1 cellular context compared by ENCODE assay signal in genomic region chr14:96393292-96393691, GRCh38.
TF ChIP-seq lines count a peak whose summit lies in the region.

No MANE protein-coding gene starts in this region.

TF ChIP-seq in K562, 482 proteins besides CTCF, POLR2A, EP300 and RAD21:
- no peak for TF ChIP-seq DNMT1 (IDR thresholded peaks at IDR 0.05)
- no peak for TF ChIP-seq MAZ (CRISPR knock-in tag; conservative IDR thresholded peaks at IDR 0.05 in 1 of 2, IDR thresholded peaks at IDR 0.05 in 1 of 2)
- TF ChIP-seq RBBP5 (IDR thresholded peaks at IDR 0.05; ENCODE audit: borderline replicate concordance, insufficient read depth, low read length, poor library complexity, severe bottlenecking), result no peak
- TF ChIP-seq ZNF395 (CRISPR knock-in tag; IDR thresholded peaks at IDR 0.05), result no peak
- TF ChIP-seq POLR3G (IDR thresholded peaks at IDR 0.05; ENCODE audit: extremely low read depth, insufficient read length, insufficient replicate concordance), result no peak
- no peak for TF ChIP-seq SNRNP70 (optimal IDR thresholded peaks at IDR 0.05; ENCODE audit: low read depth, low read length)
- TF ChIP-seq MBD1 (CRISPR knock-in tag; IDR thresholded peaks at IDR 0.05), result no peak
